Comparison of ENCODE assay signal across 12 cellular contexts in genomic region chr17:1377334-1377733, GRCh38. TPM values are rescaled to one million over a fixed set of nuclear protein-coding genes. Genes with fewer than 3 reads are reported as not detected.
DNase-seq lines count a peak whose midpoint lies in the region; ATAC-seq and TF ChIP-seq lines count a peak whose summit lies in the region.
"Had no signal": no experiment of that assay in that cellular context is flagged by ENCODE, and none has a peak within 500 bp of the region (broad histone marks: within the 10 kb centered on the region; RNA-seq: fewer than 3 reads in every experiment).

No MANE protein-coding gene starts in this region.

- H3K36me3 Mint-ChIP-seq in stimulated activated effector memory CD8-positive, alpha-beta T cell treated with anti-CD3 and anti-CD28 coated beads, Interleukin-12 subunit alpha, Interleukin-12 subunit beta, amount 100 ng/mL, for 72 hours, result peaks cover 88% of the 10 kb centered on the region

- no peak for ATAC-seq in stimulated activated effector memory CD8-positive, alpha-beta T cell treated with anti-CD3 and anti-CD28 coated beads, Interleukin-12 subunit alpha, Interleukin-12 subunit beta, amount 100 ng/mL, for 72 hours
- ATAC-seq in HG03175 (IDR thresholded peaks at IDR 0.05; ENCODE audit: unreplicated experiment), result no peak

- peaks cover 73% of the 10 kb centered on the region for H3K4me1 Mint-ChIP-seq in stimulated activated effector memory CD8-positive, alpha-beta T cell treated with anti-CD3 and anti-CD28 coated beads, Interleukin-12 subunit alpha, Interleukin-12 subunit beta, amount 100 ng/mL, for 72 hours

- WGBS in esophagus muscularis mucosa, result 56% methylated on average over 3 of the region's 3 CpGs

- no peak for TF ChIP-seq CTCF in GM12865 (IDR thresholded peaks at IDR 0.05; ENCODE audit: insufficient read depth, low read depth, low read length, missing control alignments)
- no peak for TF ChIP-seq CTCF in RWPE1 (conservative IDR thresholded peaks at IDR 0.05; ENCODE audit: low read depth)
- TF ChIP-seq CTCF in esophagus muscularis mucosa (IDR thresholded peaks at IDR 0.05), result no peak
- TF ChIP-seq CTCF in WERI-Rb-1 (IDR thresholded peaks at IDR 0.05; ENCODE audit: low read depth, low read length), result no peak

- H3K4me3 Mint-ChIP-seq in stimulated activated effector memory CD8-positive, alpha-beta T cell treated with anti-CD3 and anti-CD28 coated beads, Interleukin-12 subunit alpha, Interleukin-12 subunit beta, amount 100 ng/mL, for 72 hours, result peak overlapping the region; percentile 58

- TF ChIP-seq EP300 in esophagus muscularis mucosa (IDR thresholded peaks at IDR 0.05), result no peak

- peaks cover 0 to 14% (median 4%) of the 10 kb centered on the region in 4 donors for H3K36me3 ChIP-seq in esophagus muscularis mucosa
- H3K36me3 ChIP-seq in WERI-Rb-1, result peaks cover 77% of the 10 kb centered on the region
- H3K36me3 ChIP-seq: right atrium auricular region had no signal

- peak; percentile 56 for DNase-seq in GM12865 (ENCODE audit: low read depth)
- no peak for DNase-seq in RWPE1 (ENCODE audit: low spot score)
- no peak for DNase-seq in esophagus muscularis mucosa (ENCODE audit: extremely low spot score)
- no peak for DNase-seq in stimulated activated effector memory CD8-positive, alpha-beta T cell treated with anti-CD3 and anti-CD28 coated beads, Interleukin-12 subunit alpha, Interleukin-12 subunit beta, amount 100 ng/mL, for 72 hours (ENCODE audit: low spot score in 2 of 2)
- DNase-seq in NCI-H1105 treated with DMSO at 0.1 percent for 48 hours (lab: John Stamatoyannopoulos, UW), result no peak
- DNase-seq in WERI-Rb-1, result no peak
- DNase-seq: esophagus squamous epithelium, midbrain, NCI-H1048, RPMI8226 had no signal

- no peak for TF ChIP-seq POLR2A in esophagus muscularis mucosa (IDR thresholded peaks at IDR 0.05; ENCODE audit: low read depth)

- H3K27ac ChIP-seq in RWPE1 (peak overlapping the region; percentile 9; the same call in 1 of the 2 replicates), esophagus muscularis mucosa (replicated peaks in 1 of 4) (peak overlapping the region; percentile 24 to 78 (median 65)), WERI-Rb-1 (no peak overlapping the region)

- H3K4me1 ChIP-seq in esophagus muscularis mucosa, result peaks cover 92 to 100% (median 100%) of the 10 kb centered on the region in 4 donors

- H3K9me3 Mint-ChIP-seq in stimulated activated effector memory CD8-positive, alpha-beta T cell treated with anti-CD3 and anti-CD28 coated beads, Interleukin-12 subunit alpha, Interleukin-12 subunit beta, amount 100 ng/mL, for 72 hours, result no peaks in the 10 kb centered on the region

- CTCF ChIA-PET in RWPE1 (lab: Yijun Ruan, JAX), result no interaction called here

- H3K9me3 ChIP-seq in esophagus muscularis mucosa (no peaks in the 10 kb centered on the region), WERI-Rb-1 (ENCODE audit: severe bottlenecking) (no peaks in the 10 kb centered on the region)
- H3K9me3 ChIP-seq: esophagus squamous epithelium, right atrium auricular region had no signal

- peak overlapping the region; percentile 58 for H3K27ac Mint-ChIP-seq in stimulated activated effector memory CD8-positive, alpha-beta T cell treated with anti-CD3 and anti-CD28 coated beads, Interleukin-12 subunit alpha, Interleukin-12 subunit beta, amount 100 ng/mL, for 72 hours

- no peaks in the 10 kb centered on the region for H3K27me3 ChIP-seq in esophagus muscularis mucosa
- H3K27me3 ChIP-seq in WERI-Rb-1 (ENCODE audit: insufficient read depth, low read depth, severe bottlenecking), result no peaks in the 10 kb centered on the region
- H3K27me3 ChIP-seq: esophagus squamous epithelium, right atrium auricular region had no signal

- POLR2A ChIA-PET in RWPE1 (lab: Yijun Ruan, JAX; ENCODE audit: low non-redundant PET), result no interaction called here

- H3K4me3 ChIP-seq in GM12865 (ENCODE audit: low read depth, low read length) (peak overlapping the region; percentile 10; the same call in 1 of the 2 replicates), esophagus muscularis mucosa (no peak overlapping the region), WERI-Rb-1 (ENCODE audit: low read depth, low read length) (no peak overlapping the region)
- H3K4me3 ChIP-seq: esophagus squamous epithelium, right atrium auricular region had no signal

- intact Hi-C loops in esophagus muscularis mucosa (cut with DNase I), result no loop called here

RNA-seq across cellular contexts. Expression of gene YWHAE, which starts 22.7 kb away (rescaled TPM):
- 100 to 1,000 TPM; 329 to 408 (median 364) TPM for total RNA-seq in esophagus muscularis mucosa
